1 cellular context compared by ENCODE assay signal in the genomic region with DNA sequence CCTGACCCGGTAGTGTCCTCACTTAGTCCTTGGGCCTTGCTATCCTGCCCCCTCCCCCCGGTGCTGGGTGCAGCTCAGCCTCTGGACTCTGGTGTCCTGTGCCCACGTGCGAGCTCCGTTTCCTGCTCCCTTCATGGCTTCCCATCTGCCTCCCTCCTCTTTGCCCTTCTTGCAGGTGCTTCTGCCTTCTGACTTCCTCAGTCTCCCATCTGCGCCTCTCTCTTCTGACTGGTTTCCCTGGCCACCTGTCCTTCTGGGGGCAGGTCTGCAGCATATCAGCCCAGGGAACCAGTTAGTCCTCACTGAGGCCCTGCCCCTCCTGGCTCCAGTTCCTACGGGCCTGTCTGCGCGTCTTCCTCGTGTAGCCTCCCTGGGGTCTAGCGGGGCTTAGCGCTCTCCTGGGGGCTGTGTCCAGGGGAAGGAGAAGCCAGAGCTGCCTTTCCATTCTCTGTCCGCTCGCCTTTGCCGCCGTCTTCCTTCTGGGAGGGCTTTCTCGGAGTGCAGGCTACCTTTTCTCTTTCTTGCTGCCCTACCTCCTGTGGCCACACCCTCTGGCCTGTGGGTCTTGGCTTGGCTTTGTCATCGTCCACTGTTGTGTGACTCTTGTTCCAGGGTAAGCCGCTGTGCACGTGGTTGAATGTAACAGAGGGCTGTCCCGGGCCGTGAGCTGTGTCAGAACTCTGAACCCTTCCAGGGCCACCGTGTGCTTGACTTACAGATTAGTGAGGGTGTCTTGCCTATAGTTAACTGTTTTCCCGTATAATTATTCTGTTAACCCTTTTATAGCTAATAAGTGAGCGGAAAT.
TF ChIP-seq lines count a peak whose summit lies in the region.

No MANE protein-coding gene starts in this region.

TF ChIP-seq in K562, 482 proteins besides CTCF, POLR2A, EP300 and RAD21 (continued from another document and continues in another):
- TF ChIP-seq, protein P1, sequence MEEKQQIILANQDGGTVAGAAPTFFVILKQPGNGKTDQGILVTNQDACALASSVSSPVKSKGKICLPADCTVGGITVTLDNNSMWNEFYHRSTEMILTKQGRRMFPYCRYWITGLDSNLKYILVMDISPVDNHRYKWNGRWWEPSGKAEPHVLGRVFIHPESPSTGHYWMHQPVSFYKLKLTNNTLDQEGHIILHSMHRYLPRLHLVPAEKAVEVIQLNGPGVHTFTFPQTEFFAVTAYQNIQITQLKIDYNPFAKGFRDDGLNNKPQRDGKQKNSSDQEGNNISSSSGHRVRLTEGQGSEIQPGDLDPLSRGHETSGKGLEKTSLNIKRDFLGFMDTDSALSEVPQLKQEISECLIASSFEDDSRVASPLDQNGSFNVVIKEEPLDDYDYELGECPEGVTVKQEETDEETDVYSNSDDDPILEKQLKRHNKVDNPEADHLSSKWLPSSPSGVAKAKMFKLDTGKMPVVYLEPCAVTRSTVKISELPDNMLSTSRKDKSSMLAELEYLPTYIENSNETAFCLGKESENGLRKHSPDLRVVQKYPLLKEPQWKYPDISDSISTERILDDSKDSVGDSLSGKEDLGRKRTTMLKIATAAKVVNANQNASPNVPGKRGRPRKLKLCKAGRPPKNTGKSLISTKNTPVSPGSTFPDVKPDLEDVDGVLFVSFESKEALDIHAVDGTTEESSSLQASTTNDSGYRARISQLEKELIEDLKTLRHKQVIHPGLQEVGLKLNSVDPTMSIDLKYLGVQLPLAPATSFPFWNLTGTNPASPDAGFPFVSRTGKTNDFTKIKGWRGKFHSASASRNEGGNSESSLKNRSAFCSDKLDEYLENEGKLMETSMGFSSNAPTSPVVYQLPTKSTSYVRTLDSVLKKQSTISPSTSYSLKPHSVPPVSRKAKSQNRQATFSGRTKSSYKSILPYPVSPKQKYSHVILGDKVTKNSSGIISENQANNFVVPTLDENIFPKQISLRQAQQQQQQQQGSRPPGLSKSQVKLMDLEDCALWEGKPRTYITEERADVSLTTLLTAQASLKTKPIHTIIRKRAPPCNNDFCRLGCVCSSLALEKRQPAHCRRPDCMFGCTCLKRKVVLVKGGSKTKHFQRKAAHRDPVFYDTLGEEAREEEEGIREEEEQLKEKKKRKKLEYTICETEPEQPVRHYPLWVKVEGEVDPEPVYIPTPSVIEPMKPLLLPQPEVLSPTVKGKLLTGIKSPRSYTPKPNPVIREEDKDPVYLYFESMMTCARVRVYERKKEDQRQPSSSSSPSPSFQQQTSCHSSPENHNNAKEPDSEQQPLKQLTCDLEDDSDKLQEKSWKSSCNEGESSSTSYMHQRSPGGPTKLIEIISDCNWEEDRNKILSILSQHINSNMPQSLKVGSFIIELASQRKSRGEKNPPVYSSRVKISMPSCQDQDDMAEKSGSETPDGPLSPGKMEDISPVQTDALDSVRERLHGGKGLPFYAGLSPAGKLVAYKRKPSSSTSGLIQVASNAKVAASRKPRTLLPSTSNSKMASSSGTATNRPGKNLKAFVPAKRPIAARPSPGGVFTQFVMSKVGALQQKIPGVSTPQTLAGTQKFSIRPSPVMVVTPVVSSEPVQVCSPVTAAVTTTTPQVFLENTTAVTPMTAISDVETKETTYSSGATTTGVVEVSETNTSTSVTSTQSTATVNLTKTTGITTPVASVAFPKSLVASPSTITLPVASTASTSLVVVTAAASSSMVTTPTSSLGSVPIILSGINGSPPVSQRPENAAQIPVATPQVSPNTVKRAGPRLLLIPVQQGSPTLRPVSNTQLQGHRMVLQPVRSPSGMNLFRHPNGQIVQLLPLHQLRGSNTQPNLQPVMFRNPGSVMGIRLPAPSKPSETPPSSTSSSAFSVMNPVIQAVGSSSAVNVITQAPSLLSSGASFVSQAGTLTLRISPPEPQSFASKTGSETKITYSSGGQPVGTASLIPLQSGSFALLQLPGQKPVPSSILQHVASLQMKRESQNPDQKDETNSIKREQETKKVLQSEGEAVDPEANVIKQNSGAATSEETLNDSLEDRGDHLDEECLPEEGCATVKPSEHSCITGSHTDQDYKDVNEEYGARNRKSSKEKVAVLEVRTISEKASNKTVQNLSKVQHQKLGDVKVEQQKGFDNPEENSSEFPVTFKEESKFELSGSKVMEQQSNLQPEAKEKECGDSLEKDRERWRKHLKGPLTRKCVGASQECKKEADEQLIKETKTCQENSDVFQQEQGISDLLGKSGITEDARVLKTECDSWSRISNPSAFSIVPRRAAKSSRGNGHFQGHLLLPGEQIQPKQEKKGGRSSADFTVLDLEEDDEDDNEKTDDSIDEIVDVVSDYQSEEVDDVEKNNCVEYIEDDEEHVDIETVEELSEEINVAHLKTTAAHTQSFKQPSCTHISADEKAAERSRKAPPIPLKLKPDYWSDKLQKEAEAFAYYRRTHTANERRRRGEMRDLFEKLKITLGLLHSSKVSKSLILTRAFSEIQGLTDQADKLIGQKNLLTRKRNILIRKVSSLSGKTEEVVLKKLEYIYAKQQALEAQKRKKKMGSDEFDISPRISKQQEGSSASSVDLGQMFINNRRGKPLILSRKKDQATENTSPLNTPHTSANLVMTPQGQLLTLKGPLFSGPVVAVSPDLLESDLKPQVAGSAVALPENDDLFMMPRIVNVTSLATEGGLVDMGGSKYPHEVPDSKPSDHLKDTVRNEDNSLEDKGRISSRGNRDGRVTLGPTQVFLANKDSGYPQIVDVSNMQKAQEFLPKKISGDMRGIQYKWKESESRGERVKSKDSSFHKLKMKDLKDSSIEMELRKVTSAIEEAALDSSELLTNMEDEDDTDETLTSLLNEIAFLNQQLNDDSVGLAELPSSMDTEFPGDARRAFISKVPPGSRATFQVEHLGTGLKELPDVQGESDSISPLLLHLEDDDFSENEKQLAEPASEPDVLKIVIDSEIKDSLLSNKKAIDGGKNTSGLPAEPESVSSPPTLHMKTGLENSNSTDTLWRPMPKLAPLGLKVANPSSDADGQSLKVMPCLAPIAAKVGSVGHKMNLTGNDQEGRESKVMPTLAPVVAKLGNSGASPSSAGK (IDR thresholded peaks at IDR 0.05): peak; percentile 81
- no peak for TF ChIP-seq BCOR (IDR thresholded peaks at IDR 0.05)
- TF ChIP-seq CBX3 (IDR thresholded peaks at IDR 0.05; ENCODE audit: borderline replicate concordance in 1 of 2, low read length in 2 of 2): peak in 1 of 2 experiments; percentile 23; a peak in 1 of 3 replicates
- no peak for TF ChIP-seq PHTF2 (CRISPR knock-in tag; IDR thresholded peaks at IDR 0.05)
- peak; percentile 22; the same call in 1 of the 2 replicates for TF ChIP-seq NFE2 (IDR thresholded peaks at IDR 0.05; ENCODE audit: low read depth)
- peak; percentile 56; the same call in 1 of the 2 replicates for TF ChIP-seq HDGF (IDR thresholded peaks at IDR 0.05)
- TF ChIP-seq, protein P2, sequence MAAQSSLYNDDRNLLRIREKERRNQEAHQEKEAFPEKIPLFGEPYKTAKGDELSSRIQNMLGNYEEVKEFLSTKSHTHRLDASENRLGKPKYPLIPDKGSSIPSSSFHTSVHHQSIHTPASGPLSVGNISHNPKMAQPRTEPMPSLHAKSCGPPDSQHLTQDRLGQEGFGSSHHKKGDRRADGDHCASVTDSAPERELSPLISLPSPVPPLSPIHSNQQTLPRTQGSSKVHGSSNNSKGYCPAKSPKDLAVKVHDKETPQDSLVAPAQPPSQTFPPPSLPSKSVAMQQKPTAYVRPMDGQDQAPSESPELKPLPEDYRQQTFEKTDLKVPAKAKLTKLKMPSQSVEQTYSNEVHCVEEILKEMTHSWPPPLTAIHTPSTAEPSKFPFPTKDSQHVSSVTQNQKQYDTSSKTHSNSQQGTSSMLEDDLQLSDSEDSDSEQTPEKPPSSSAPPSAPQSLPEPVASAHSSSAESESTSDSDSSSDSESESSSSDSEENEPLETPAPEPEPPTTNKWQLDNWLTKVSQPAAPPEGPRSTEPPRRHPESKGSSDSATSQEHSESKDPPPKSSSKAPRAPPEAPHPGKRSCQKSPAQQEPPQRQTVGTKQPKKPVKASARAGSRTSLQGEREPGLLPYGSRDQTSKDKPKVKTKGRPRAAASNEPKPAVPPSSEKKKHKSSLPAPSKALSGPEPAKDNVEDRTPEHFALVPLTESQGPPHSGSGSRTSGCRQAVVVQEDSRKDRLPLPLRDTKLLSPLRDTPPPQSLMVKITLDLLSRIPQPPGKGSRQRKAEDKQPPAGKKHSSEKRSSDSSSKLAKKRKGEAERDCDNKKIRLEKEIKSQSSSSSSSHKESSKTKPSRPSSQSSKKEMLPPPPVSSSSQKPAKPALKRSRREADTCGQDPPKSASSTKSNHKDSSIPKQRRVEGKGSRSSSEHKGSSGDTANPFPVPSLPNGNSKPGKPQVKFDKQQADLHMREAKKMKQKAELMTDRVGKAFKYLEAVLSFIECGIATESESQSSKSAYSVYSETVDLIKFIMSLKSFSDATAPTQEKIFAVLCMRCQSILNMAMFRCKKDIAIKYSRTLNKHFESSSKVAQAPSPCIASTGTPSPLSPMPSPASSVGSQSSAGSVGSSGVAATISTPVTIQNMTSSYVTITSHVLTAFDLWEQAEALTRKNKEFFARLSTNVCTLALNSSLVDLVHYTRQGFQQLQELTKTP (IDR thresholded peaks at IDR 0.05; ENCODE audit: low read depth in 1 of 2, partially characterized antibody in 2 of 2): no peak
- TF ChIP-seq, protein P3, sequence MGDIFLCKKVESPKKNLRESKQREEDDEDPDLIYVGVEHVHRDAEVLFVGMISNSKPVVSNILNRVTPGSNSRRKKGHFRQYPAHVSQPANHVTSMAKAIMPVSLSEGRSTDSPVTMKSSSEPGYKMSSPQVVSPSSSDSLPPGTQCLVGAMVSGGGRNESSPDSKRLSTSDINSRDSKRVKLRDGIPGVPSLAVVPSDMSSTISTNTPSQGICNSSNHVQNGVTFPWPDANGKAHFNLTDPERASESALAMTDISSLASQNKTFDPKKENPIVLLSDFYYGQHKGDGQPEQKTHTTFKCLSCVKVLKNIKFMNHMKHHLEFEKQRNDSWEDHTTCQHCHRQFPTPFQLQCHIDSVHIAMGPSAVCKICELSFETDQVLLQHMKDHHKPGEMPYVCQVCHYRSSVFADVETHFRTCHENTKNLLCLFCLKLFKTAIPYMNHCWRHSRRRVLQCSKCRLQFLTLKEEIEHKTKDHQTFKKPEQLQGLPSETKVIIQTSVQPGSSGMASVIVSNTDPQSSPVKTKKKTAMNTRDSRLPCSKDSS (IDR thresholded peaks at IDR 0.05; ENCODE audit: low read depth, partially characterized antibody): no peak
- TF ChIP-seq NELFE (IDR thresholded peaks at IDR 0.05; ENCODE audit: insufficient read depth, insufficient read length): no peak
- peak; percentile 20; the same call in 1 of the 2 replicates for TF ChIP-seq JUND (IDR thresholded peaks at IDR 0.05; ENCODE audit: borderline replicate concordance, low read depth, low read length)
- no peak for TF ChIP-seq JUND (tag; IDR thresholded peaks at IDR 0.05; ENCODE audit: borderline replicate concordance, low read depth, low read length)
- peak; percentile 32; the same call in 1 of the 2 replicates for TF ChIP-seq RNF2 (IDR thresholded peaks at IDR 0.05)
- TF ChIP-seq, protein P4, sequence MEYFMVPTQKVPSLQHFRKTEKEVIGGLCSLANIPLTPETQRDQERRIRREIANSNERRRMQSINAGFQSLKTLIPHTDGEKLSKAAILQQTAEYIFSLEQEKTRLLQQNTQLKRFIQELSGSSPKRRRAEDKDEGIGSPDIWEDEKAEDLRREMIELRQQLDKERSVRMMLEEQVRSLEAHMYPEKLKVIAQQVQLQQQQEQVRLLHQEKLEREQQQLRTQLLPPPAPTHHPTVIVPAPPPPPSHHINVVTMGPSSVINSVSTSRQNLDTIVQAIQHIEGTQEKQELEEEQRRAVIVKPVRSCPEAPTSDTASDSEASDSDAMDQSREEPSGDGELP (CRISPR knock-in tag; IDR thresholded peaks at IDR 0.05; ENCODE audit: borderline replicate concordance): no peak
- peak in 1 of 2 experiments; percentile 25; a peak in 1 of 4 replicates for TF ChIP-seq RCOR1 (IDR thresholded peaks at IDR 0.05; ENCODE audit: borderline replicate concordance in 1 of 2, low read depth in 2 of 2, low read length in 2 of 2)
- TF ChIP-seq SIN3A (IDR thresholded peaks at IDR 0.05; ENCODE audit: borderline replicate concordance in 2 of 2, control insufficient read depth in 1 of 2, low read depth in 2 of 2, low read length in 2 of 2): peak in 1 of 2 experiments; percentile 87; a peak in 2 of 4 replicates
- peak; percentile 42; the same call in 1 of the 2 replicates for TF ChIP-seq MXI1 (IDR thresholded peaks at IDR 0.05; ENCODE audit: low read depth, low read length)
- 0 out of 2 replicates have a peak, but pooled peaks have one; percentile 3 for TF ChIP-seq MAFK (IDR thresholded peaks at IDR 0.05; ENCODE audit: low read length)
- peak; percentile 35; the same call in 1 of the 2 replicates for TF ChIP-seq ZNF143 (CRISPR knock-in tag; IDR thresholded peaks at IDR 0.05)
- TF ChIP-seq BRF1 (IDR thresholded peaks at IDR 0.05; ENCODE audit: borderline replicate concordance, extremely low read depth, insufficient read length): no peak
- 0 out of 2 replicates have a peak, but pooled peaks have one; percentile 48 for TF ChIP-seq NR2C2 (CRISPR knock-in tag; IDR thresholded peaks at IDR 0.05)
- TF ChIP-seq NR2C2 (tag; IDR thresholded peaks at IDR 0.05): no peak
- TF ChIP-seq MBD2 (IDR thresholded peaks at IDR 0.05; ENCODE audit: borderline replicate concordance, low read depth): no peak
- TF ChIP-seq MAX (CRISPR knock-in tag; IDR thresholded peaks at IDR 0.05): peak; percentile 90
- TF ChIP-seq, protein P5, sequence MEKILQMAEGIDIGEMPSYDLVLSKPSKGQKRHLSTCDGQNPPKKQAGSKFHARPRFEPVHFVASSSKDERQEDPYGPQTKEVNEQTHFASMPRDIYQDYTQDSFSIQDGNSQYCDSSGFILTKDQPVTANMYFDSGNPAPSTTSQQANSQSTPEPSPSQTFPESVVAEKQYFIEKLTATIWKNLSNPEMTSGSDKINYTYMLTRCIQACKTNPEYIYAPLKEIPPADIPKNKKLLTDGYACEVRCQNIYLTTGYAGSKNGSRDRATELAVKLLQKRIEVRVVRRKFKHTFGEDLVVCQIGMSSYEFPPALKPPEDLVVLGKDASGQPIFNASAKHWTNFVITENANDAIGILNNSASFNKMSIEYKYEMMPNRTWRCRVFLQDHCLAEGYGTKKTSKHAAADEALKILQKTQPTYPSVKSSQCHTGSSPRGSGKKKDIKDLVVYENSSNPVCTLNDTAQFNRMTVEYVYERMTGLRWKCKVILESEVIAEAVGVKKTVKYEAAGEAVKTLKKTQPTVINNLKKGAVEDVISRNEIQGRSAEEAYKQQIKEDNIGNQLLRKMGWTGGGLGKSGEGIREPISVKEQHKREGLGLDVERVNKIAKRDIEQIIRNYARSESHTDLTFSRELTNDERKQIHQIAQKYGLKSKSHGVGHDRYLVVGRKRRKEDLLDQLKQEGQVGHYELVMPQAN (IDR thresholded peaks at IDR 0.05; ENCODE audit: borderline replicate concordance): peak; percentile 81; the same call in 1 of the 2 replicates
- peak in 1 of 2 experiments; percentile 84; a peak in 2 of 4 replicates for TF ChIP-seq HDAC1 (IDR thresholded peaks at IDR 0.05)
- TF ChIP-seq ARID3B (CRISPR knock-in tag; IDR thresholded peaks at IDR 0.05; ENCODE audit: borderline replicate concordance): no peak
- TF ChIP-seq CXXC5 (CRISPR knock-in tag; IDR thresholded peaks at IDR 0.05): peak; percentile 25
- peak; percentile 83 for TF ChIP-seq MYC (IDR thresholded peaks at IDR 0.05; ENCODE audit: low read depth, low read length)
- TF ChIP-seq MYC (CRISPR knock-in tag; IDR thresholded peaks at IDR 0.05; ENCODE audit: borderline replicate concordance, low read depth): no peak
